7 cellular contexts compared by ENCODE assay signal in genomic region chr2:19899853-19900525, GRCh38. TPM values are rescaled to one million over a fixed set of nuclear protein-coding genes. Genes with fewer than 3 reads are reported as not detected.
DNase-seq lines count a peak whose midpoint lies in the region; ATAC-seq lines count a peak whose summit lies in the region.

No MANE protein-coding gene starts in this region.

- H3K27ac ChIP-seq in stomach smooth muscle (ENCODE audit: low read length) = no peak overlapping the region

- no peaks in the 10 kb centered on the region for H3K27me3 ChIP-seq in HAP-1 (ENCODE audit: low read depth)
- H3K27me3 ChIP-seq in iPS-15b (ENCODE audit: control insufficient read depth, insufficient read depth, low read length) = no peaks in the 10 kb centered on the region
- H3K27me3 ChIP-seq in stomach smooth muscle (ENCODE audit: control insufficient read depth in 1 of 2, insufficient read depth in 2 of 2, low read length in 2 of 2) = no peaks in the 10 kb centered on the region

- H3K9me3 ChIP-seq in HAP-1 = no peaks in the 10 kb centered on the region
- no peaks in the 10 kb centered on the region for H3K9me3 ChIP-seq in T-helper 17 cell (ENCODE audit: control insufficient read depth, low read length, poor library complexity, severe bottlenecking)
- H3K9me3 ChIP-seq in iPS-15b (ENCODE audit: control insufficient read depth, insufficient read depth, low read length) = no peaks in the 10 kb centered on the region
- H3K9me3 ChIP-seq in stomach smooth muscle (ENCODE audit: control insufficient read depth in 2 of 2, low read length in 2 of 2) = no peaks in the 10 kb centered on the region

- H3K4me1 Mint-ChIP-seq in T-helper 17 cell = peaks cover 28% of the 10 kb centered on the region

- H3K4me1 ChIP-seq in HAP-1 (peaks cover 6% of the 10 kb centered on the region), iPS-15b (ENCODE audit: control insufficient read depth, insufficient read depth, low read length) (peaks cover 2% of the 10 kb centered on the region), stomach smooth muscle (ENCODE audit: control insufficient read depth, insufficient read depth, low read length) (peaks cover 18% of the 10 kb centered on the region)

- peak overlapping the region; percentile 89 for H3K4me3 ChIP-seq in HAP-1
- peak overlapping the region; percentile 98 for H3K4me3 ChIP-seq in iPS-15b (ENCODE audit: low read depth, low read length)
- H3K4me3 ChIP-seq in stomach smooth muscle (ENCODE audit: low read length in 2 of 2) = peak overlapping the region; percentile 89 to 96

- peak overlapping the region; percentile 100 for H3K27ac Mint-ChIP-seq in T-helper 17 cell

- peaks cover 2% of the 10 kb centered on the region for H3K36me3 Mint-ChIP-seq in T-helper 17 cell (ENCODE audit: low read depth)

- H3K27me3 Mint-ChIP-seq in T-helper 17 cell = no peaks in the 10 kb centered on the region

- peak overlapping the region; percentile 98 for H3K4me3 Mint-ChIP-seq in T-helper 17 cell

- DNase-seq in HAP-1 (ENCODE audit: low spot score in 2 of 2) (peak in 1 of 2 experiments; percentile 33), T-helper 17 cell (no peak), ureter (ENCODE audit: low spot score) (no peak)
- DNase-seq in activated CD4-positive, alpha-beta T cell treated with anti-CD3 and anti-CD28 coated beads, Interleukin-2, amount 50 U/mL, for 4 hours = no peak

- no peaks in the 10 kb centered on the region; the same call in 1 of the 2 replicates for H3K36me3 ChIP-seq in HAP-1 (replicated peaks)
- H3K36me3 ChIP-seq in iPS-15b (ENCODE audit: control insufficient read depth, insufficient read depth, low read length) = no peaks in the 10 kb centered on the region
- H3K36me3 ChIP-seq in stomach smooth muscle (ENCODE audit: control insufficient read depth in 2 of 2, insufficient read depth in 2 of 2, low read length in 2 of 2) = no peaks in the 10 kb centered on the region

- ATAC-seq in GM18498 (IDR thresholded peaks at IDR 0.05; ENCODE audit: unreplicated experiment) (peak; percentile 36), T-helper 17 cell (peak; percentile 1)

- in situ Hi-C loops in HAP-1 (cut with MboI; ENCODE audit: low sequenced_read_pairs) = no loop called here

- no peak overlapping the region for H3K9ac ChIP-seq in iPS-15b (ENCODE audit: low read depth, low read length)
- peak overlapping the region; percentile 95 to 100 for H3K9ac ChIP-seq in stomach smooth muscle (ENCODE audit: low read length in 2 of 2)

RNA-seq across cellular contexts. Expression of gene TTC32, which starts 1.8 kb away (rescaled TPM):
- 10 to 100 TPM; 33.4 to 36.9 TPM for total RNA-seq in T-helper 17 cell
- total RNA-seq in ureter = 19.3 TPM
